ENCODE assay signal across 23 cellular contexts in the genomic region with DNA sequence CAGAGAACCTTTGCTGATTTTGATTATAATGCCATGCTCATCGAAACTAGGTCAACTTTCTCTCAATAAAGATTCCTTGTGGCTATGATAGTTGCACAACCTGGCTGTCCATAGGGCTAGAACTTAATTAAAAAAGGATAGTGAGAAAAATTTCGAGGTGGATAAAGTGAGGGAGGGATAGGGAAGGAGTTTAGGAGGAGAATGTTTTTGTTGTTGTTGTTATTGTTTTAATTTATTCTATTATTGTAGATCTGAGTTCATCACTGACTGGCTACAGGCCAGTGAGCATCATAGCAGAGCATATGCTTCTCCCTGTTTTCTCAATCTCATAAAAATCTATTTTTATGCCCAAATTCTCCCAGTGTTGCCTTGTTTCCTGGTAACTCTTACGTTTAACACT.
"Had no signal": no experiment of that assay in that cellular context is flagged by ENCODE, and none has a peak within 500 bp of the region (broad histone marks: within the 10 kb centered on the region; RNA-seq: fewer than 3 reads in every experiment).

No MANE protein-coding gene starts in this region.

- H3K4me3 ChIP-seq: stomach, suprapubic skin, testis, thoracic aorta, thyroid gland, tibial artery, tibial nerve, transverse colon, upper lobe of left lung, upper lobe of right lung, uterus, vagina had no signal

- H3K27me3 ChIP-seq: stomach, suprapubic skin, testis, thyroid gland, tibial artery, tibial nerve, transverse colon, upper lobe of left lung, upper lobe of right lung, uterus, vagina had no signal

- DNase-seq: stimulated activated CD4-positive, alpha-beta T cell treated with anti-CD3 and anti-CD28 coated beads, Interleukin-2, amount 100 ng/mL, for 48 hours; stimulated activated CD4-positive, alpha-beta T cell treated with anti-CD3 and anti-CD28 coated beads, Interleukin-4, amount 100 ng/mL, for 1 hour; stimulated activated CD4-positive, alpha-beta T cell treated with anti-CD3 and anti-CD28 coated beads, Interleukin-4, amount 100 ng/mL, for 24 hours; stimulated activated CD4-positive, alpha-beta T cell treated with anti-CD3 and anti-CD28 coated beads, Interleukin-4, amount 100 ng/mL, for 4 hours; stimulated activated CD8-positive, alpha-beta memory T cell treated with anti-CD3 and anti-CD28 coated beads, Interleukin-4, amount 100 ng/mL, for 48 hours; stimulated activated naive B cell treated with anti-CD40 and anti-IgM and Interleukin-4, amounts not matched to agents 10 μg/mL and 1 μg/mL and 100 μg/mL, for 72 hours; stimulated activated naive CD4-positive, alpha-beta T cell; stimulated activated naive CD4-positive, alpha-beta T cell treated with Interleukin-2 at 50 U/mL for 16 hours; stimulated activated naive CD8-positive, alpha-beta T cell treated with anti-CD3 and anti-CD28 coated beads, Interleukin-15, amount 100 ng/mL, for 72 hours; stimulated activated naive CD8-positive, alpha-beta T cell treated with anti-CD3 and anti-CD28 coated beads, Interleukin-15, Interleukin-2, amounts not matched to agents 100 U/mL and 50 U/mL, for 24 hours; stomach; testis; thyroid gland; tibial artery; transverse colon; trophoblast cell; upper lobe of left lung; upper lobe of right lung; uterus had no signal

- H3K36me3 ChIP-seq: stomach, suprapubic skin, thoracic aorta, thyroid gland, tibial artery, tibial nerve, transverse colon, upper lobe of left lung, upper lobe of right lung, uterus, vagina had no signal

- H3K27ac ChIP-seq: stomach, suprapubic skin, testis, thoracic aorta, thyroid gland, tibial artery, tibial nerve, transverse colon, upper lobe of left lung, upper lobe of right lung, uterus, vagina had no signal

- H3K4me1 ChIP-seq: stomach, suprapubic skin, testis, thyroid gland, tibial artery, tibial nerve, transverse colon, upper lobe of left lung, upper lobe of right lung, uterus, vagina had no signal

- H3K9me3 ChIP-seq: suprapubic skin, testis, thoracic aorta, thyroid gland, tibial artery, tibial nerve, transverse colon, upper lobe of left lung, upper lobe of right lung, uterus, vagina had no signal
